In the genomic region with DNA sequence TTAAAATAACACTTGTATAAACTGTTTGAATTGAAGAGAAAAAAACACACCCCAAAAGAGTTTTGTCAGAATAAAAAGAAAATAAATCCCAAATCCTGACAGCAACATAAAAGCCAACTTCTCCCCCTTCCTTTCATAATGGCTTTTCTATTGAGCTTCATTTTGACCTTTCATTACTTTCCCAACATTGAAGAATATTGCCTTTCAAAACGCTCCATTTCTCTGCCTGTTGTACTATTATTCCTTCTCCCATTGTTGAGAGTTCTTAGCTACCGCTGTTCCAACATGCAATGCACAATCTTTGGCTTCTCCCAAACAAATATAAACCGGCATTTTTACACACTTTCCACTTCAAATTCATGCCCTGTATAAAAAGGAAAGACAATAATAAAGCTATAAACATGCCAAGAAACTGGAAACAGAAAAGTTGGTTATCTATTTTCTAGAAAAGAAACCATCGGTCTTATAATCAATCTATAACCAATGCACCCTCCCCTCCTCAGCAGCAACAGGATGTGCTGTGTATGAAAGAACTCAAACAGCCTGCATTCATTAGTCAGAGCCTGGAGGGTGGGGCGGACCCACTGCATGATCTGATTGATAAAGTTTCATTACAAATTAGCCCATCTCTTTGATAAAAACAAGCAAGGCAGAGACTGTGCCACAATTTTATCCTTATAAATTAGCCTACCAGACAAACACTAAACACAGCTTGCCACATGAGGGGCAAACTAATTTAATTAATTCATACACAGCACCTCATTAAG, we compare ENCODE assay signal across 17 cellular contexts.
A peak's percentile ranks its signal among the peaks of the same experiment; 100 is the strongest.
DNase-seq lines count a peak whose midpoint lies in the region; ATAC-seq and TF ChIP-seq lines count a peak whose summit lies in the region.
"Had no signal": no experiment of that assay in that cellular context is flagged by ENCODE, and none has a peak within 500 bp of the region (broad histone marks: within the 10 kb centered on the region; RNA-seq: fewer than 3 reads in every experiment).

No MANE protein-coding gene starts in this region.

- H3K27me3 Mint-ChIP-seq in stimulated activated naive CD8-positive, alpha-beta T cell treated with anti-CD3 and anti-CD28 coated beads, Interleukin-15, amount 100 ng/mL, for 72 hours, result no peaks in the 10 kb centered on the region
- H3K27me3 Mint-ChIP-seq: activated naive CD8-positive, alpha-beta T cell had no signal

- H2AFZ ChIP-seq in GM23248, result no peak overlapping the region

- H3K9me2 ChIP-seq in GM23248 (ENCODE audit: insufficient read depth), result no peaks in the 10 kb centered on the region

- H3K79me2 ChIP-seq in GM23248 (ENCODE audit: insufficient read depth), result no peaks in the 10 kb centered on the region

- H3K27ac ChIP-seq in GM23248, result no peak overlapping the region
- peak overlapping the region; percentile 70 for H3K27ac ChIP-seq in subcutaneous abdominal adipose tissue (ENCODE audit: low read depth, low read length)
- H3K27ac ChIP-seq: pancreas had no signal

- no peaks in the 10 kb centered on the region for H4K20me1 ChIP-seq in GM23248 (ENCODE audit: insufficient read depth)

- H3K9me3 Mint-ChIP-seq in stimulated activated naive CD8-positive, alpha-beta T cell treated with anti-CD3 and anti-CD28 coated beads, Interleukin-15, amount 100 ng/mL, for 72 hours, result peaks cover 0 to 5% of the 10 kb centered on the region in 2 donors

- H3K4me3 ChIP-seq in GM23248 (no peak overlapping the region), subcutaneous abdominal adipose tissue (ENCODE audit: low read depth in 1 of 5, low read length in 5 of 5) (no peak overlapping the region)
- H3K4me3 ChIP-seq: pancreas had no signal

- peak; percentile 54 for ATAC-seq in SK-N-SH treated with all-trans-retinoic acid at 6 μM for 48 hours
- no peak for ATAC-seq in stimulated activated naive CD8-positive, alpha-beta T cell treated with anti-CD3 and anti-CD28 coated beads, Interleukin-15, amount 100 ng/mL, for 72 hours
- no peak for ATAC-seq in GM21723 (IDR thresholded peaks at IDR 0.05; ENCODE audit: unreplicated experiment)
- ATAC-seq: PC-3 had no signal

- H3K4me1 Mint-ChIP-seq in stimulated activated naive CD8-positive, alpha-beta T cell treated with anti-CD3 and anti-CD28 coated beads, Interleukin-15, amount 100 ng/mL, for 72 hours, result no peaks in the 10 kb centered on the region

- no peak overlapping the region for H3K4me2 ChIP-seq in GM23248 (ENCODE audit: unreplicated experiment)

- H3K27me3 ChIP-seq in GM23248 (replicated peaks; ENCODE audit: insufficient read depth) (no peaks in the 10 kb centered on the region), subcutaneous abdominal adipose tissue (ENCODE audit: control insufficient read depth in 5 of 5, insufficient read depth in 4 of 5, low read length in 5 of 5) (no peaks in the 10 kb centered on the region)
- H3K27me3 ChIP-seq: pancreas had no signal

- H3K9ac ChIP-seq in GM23248 (no peak overlapping the region), subcutaneous abdominal adipose tissue (ENCODE audit: low read length in 5 of 5) (peak overlapping the region in 1 of 5 donors; percentile 58)

- no peak overlapping the region for H3K27ac Mint-ChIP-seq in stimulated activated naive CD8-positive, alpha-beta T cell treated with anti-CD3 and anti-CD28 coated beads, Interleukin-15, amount 100 ng/mL, for 72 hours
- H3K27ac Mint-ChIP-seq: activated naive CD8-positive, alpha-beta T cell; T-helper 1 cell treated with Interleukin-12 subunit alpha and Interleukin-12 subunit beta and Interleukin-4 antibody, amounts not matched to agents 30 μg/mL and 1 μg/mL, for 36 hours had no signal

- H3F3A ChIP-seq in GM23248 (ENCODE audit: insufficient read depth), result no peaks in the 10 kb centered on the region

- WGBS in GM23248 (ENCODE audit: low coverage in 1 of 2, low lambda C conversion rate in 2 of 2, missing lambda C conversion rate in 2 of 2), 2 experiments, result 3% methylated on average over 5 of the region's 5 CpGs

- no peaks in the 10 kb centered on the region for H3K4me1 ChIP-seq in GM23248 (ENCODE audit: insufficient read depth)
- peaks cover 0 to 44% (median 29%) of the 10 kb centered on the region in 5 donors for H3K4me1 ChIP-seq in subcutaneous abdominal adipose tissue (ENCODE audit: control insufficient read depth in 5 of 5, insufficient read depth in 5 of 5, low read length in 5 of 5)
- H3K4me1 ChIP-seq: pancreas had no signal

- in situ Hi-C loops in GM23248 (cut with MboI), result no loop called here

- H3K36me3 ChIP-seq in GM23248 (ENCODE audit: low read depth) (no peaks in the 10 kb centered on the region), subcutaneous abdominal adipose tissue (ENCODE audit: control insufficient read depth in 5 of 5, insufficient read depth in 5 of 5, low read length in 5 of 5) (no peaks in the 10 kb centered on the region)
- H3K36me3 ChIP-seq: esophagus muscularis mucosa, pancreas had no signal

- peak; percentile 1 for DNase-seq in GM23248
- DNase-seq in hepatic stellate cell (ENCODE audit: low spot score), result peak; percentile 39
- DNase-seq in NCI-H2196 (lab: John Stamatoyannopoulos, UW; ENCODE audit: unreplicated experiment), result no peak
- DNase-seq in stimulated activated naive CD8-positive, alpha-beta T cell treated with anti-CD3 and anti-CD28 coated beads, Interleukin-15, amount 100 ng/mL, for 72 hours, result no peak
- DNase-seq in stimulated activated CD4-positive, alpha-beta T cell treated with anti-CD3 and anti-CD28 coated beads, Interleukin-2, amount 100 ng/mL, for 24 hours, result no peak
- DNase-seq: activated CD4-positive, alpha-beta T cell treated with anti-CD3 and anti-CD28 coated beads for 1 hour; DMS53; NCI-H1417; NCI-H2227 treated with DMSO at 0.1 percent for 48 hours; pancreas; PC-3 had no signal

- no peak overlapping the region for H3K4me3 Mint-ChIP-seq in stimulated activated naive CD8-positive, alpha-beta T cell treated with anti-CD3 and anti-CD28 coated beads, Interleukin-15, amount 100 ng/mL, for 72 hours
- H3K4me3 Mint-ChIP-seq: activated naive CD8-positive, alpha-beta T cell; T-helper 1 cell treated with Interleukin-12 subunit alpha and Interleukin-12 subunit beta and Interleukin-4 antibody, amounts not matched to agents 30 μg/mL and 1 μg/mL, for 36 hours had no signal

- no peaks in the 10 kb centered on the region for H3K9me3 ChIP-seq in GM23248 (ENCODE audit: low read depth)
- peaks cover 0 to 3% (median 0%) of the 10 kb centered on the region in 5 donors for H3K9me3 ChIP-seq in subcutaneous abdominal adipose tissue (ENCODE audit: control insufficient read depth in 5 of 5, low read length in 5 of 5)
- H3K9me3 ChIP-seq: esophagus muscularis mucosa, pancreas had no signal

TF ChIP-seq in SK-N-SH treated with all-trans-retinoic acid at 6 μM for 48 hours, 23 proteins besides CTCF, POLR2A, EP300 and RAD21:
- TF ChIP-seq, protein P1, sequence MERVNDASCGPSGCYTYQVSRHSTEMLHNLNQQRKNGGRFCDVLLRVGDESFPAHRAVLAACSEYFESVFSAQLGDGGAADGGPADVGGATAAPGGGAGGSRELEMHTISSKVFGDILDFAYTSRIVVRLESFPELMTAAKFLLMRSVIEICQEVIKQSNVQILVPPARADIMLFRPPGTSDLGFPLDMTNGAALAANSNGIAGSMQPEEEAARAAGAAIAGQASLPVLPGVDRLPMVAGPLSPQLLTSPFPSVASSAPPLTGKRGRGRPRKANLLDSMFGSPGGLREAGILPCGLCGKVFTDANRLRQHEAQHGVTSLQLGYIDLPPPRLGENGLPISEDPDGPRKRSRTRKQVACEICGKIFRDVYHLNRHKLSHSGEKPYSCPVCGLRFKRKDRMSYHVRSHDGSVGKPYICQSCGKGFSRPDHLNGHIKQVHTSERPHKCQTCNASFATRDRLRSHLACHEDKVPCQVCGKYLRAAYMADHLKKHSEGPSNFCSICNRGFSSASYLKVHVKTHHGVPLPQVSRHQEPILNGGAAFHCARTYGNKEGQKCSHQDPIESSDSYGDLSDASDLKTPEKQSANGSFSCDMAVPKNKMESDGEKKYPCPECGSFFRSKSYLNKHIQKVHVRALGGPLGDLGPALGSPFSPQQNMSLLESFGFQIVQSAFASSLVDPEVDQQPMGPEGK (CRISPR knock-in tag; IDR thresholded peaks at IDR 0.05; ENCODE audit: borderline replicate concordance), result 0 out of 2 replicates have a peak, but pooled peaks have one; percentile 30
- TF ChIP-seq, protein P2, sequence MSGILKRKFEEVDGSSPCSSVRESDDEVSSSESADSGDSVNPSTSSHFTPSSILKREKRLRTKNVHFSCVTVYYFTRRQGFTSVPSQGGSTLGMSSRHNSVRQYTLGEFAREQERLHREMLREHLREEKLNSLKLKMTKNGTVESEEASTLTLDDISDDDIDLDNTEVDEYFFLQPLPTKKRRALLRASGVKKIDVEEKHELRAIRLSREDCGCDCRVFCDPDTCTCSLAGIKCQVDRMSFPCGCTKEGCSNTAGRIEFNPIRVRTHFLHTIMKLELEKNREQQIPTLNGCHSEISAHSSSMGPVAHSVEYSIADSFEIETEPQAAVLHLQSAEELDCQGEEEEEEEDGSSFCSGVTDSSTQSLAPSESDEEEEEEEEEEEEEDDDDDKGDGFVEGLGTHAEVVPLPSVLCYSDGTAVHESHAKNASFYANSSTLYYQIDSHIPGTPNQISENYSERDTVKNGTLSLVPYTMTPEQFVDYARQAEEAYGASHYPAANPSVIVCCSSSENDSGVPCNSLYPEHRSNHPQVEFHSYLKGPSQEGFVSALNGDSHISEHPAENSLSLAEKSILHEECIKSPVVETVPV (CRISPR knock-in tag; IDR thresholded peaks at IDR 0.05), result no peak
- TF ChIP-seq TOX (CRISPR knock-in tag; IDR thresholded peaks at IDR 0.05; ENCODE audit: borderline replicate concordance), result no peak

Comparison
In these comparisons a context has a peak if more than half of its experiments do, and no peak if none do; other contexts are left out.
1. DNase-seq: peak in GM23248 (single experiment) and hepatic stellate cell (single experiment); none in NCI-H2196 (single experiment), stimulated activated naive CD8-positive, alpha-beta T cell treated with anti-CD3 and anti-CD28 coated beads, Interleukin-15, amount 100 ng/mL, for 72 hours (0 of 2) and stimulated activated CD4-positive, alpha-beta T cell treated with anti-CD3 and anti-CD28 coated beads, Interleukin-2, amount 100 ng/mL, for 24 hours (0 of 2).